Comparison of ENCODE assay signal across 3 cellular contexts in genomic region chr2:227143895-227144294, GRCh38.
"Had no signal": no experiment of that assay in that cellular context is flagged by ENCODE, and none has a peak within 500 bp of the region (broad histone marks: within the 10 kb centered on the region; RNA-seq: fewer than 3 reads in every experiment).

No MANE protein-coding gene starts in this region.

- H3K4me3 ChIP-seq: GM12878 had no signal

- ATAC-seq: GM12878 had no signal

- DNase-seq: GDM1, GF-D8 had no signal
